Comparison of ENCODE assay signal across 15 cellular contexts in genomic region chr12:1779783-1780182, GRCh38. TPM values are rescaled to one million over a fixed set of nuclear protein-coding genes. Genes with fewer than 3 reads are reported as not detected.
DNase-seq lines count a peak whose midpoint lies in the region; ATAC-seq and TF ChIP-seq lines count a peak whose summit lies in the region.
"Had no signal": no experiment of that assay in that cellular context is flagged by ENCODE, and none has a peak within 500 bp of the region (broad histone marks: within the 10 kb centered on the region; RNA-seq: fewer than 3 reads in every experiment).

No MANE protein-coding gene starts in this region.

- no peaks in the 10 kb centered on the region for H3K9me3 ChIP-seq in fibroblast of lung (ENCODE audit: control insufficient read depth, insufficient read depth, low read depth, low read length)
- H3K9me3 ChIP-seq: upper lobe of left lung had no signal

- H2AFZ ChIP-seq in ACC112 (ENCODE audit: low read length, unreplicated experiment) (no peak overlapping the region), fibroblast of lung (ENCODE audit: low read length) (no peak overlapping the region)

- ATAC-seq in HG03571 (IDR thresholded peaks at IDR 0.05; ENCODE audit: unreplicated experiment) (no peak), left colon (no peak), GM19455 (IDR thresholded peaks at IDR 0.05; ENCODE audit: unreplicated experiment) (no peak)

- H3K79me2 ChIP-seq in ACC112 (ENCODE audit: control insufficient read depth, insufficient read depth, low read length, unreplicated experiment) (peaks cover 4% of the 10 kb centered on the region), fibroblast of lung (ENCODE audit: control insufficient read depth, insufficient read depth, low read length) (no peaks in the 10 kb centered on the region)

- no peaks in the 10 kb centered on the region; the same call in 1 of the 2 replicates for H3K36me3 ChIP-seq in ACC112 (ENCODE audit: insufficient read depth, low read length)
- no peaks in the 10 kb centered on the region for H3K36me3 ChIP-seq in fibroblast of lung (ENCODE audit: control insufficient read depth, insufficient read depth, low read length)

- DNase-seq in SK-MEL-5 (ENCODE audit: low read depth, low spot score) (peak; percentile 70), fibroblast of lung (ENCODE audit: low read depth in 2 of 2) (peak; percentile 80 to 86), midbrain (lab: John Stamatoyannopoulos, UW) (peak; percentile 71), left colon (no peak)
- no peak for DNase-seq in activated CD4-positive, alpha-beta T cell treated with anti-CD3 and anti-CD28 coated beads, Interleukin-2, amount 50 U/mL, for 1 hour
- DNase-seq: ACHN; activated naive CD4-positive, alpha-beta T cell treated with anti-CD3 and anti-CD28 coated beads, Interleukin-2, amount 50 U/mL, for 16 hours; NCI-H1092 treated with DMSO at 0.1 percent for 48 hours; NCI-H524 treated with DMSO at 0.1 percent for 48 hours; SHP77; upper lobe of left lung had no signal

- H3K4me2 ChIP-seq in fibroblast of lung (ENCODE audit: extremely low read depth, insufficient read depth, low read length) = no peak overlapping the region

- H3K4me3 ChIP-seq in ACC112 (ENCODE audit: low read depth, low read length) (peak overlapping the region; percentile 16; the same call in 1 of the 2 replicates), fibroblast of lung (replicated peaks in 1 of 4; ENCODE audit: control extremely low read depth in 1 of 4, insufficient read depth in 1 of 4, low read depth in 3 of 4, low read length in 4 of 4) (no peak overlapping the region)
- H3K4me3 ChIP-seq: coronary artery, upper lobe of left lung had no signal

- TF ChIP-seq CTCF in fibroblast of lung (conservative IDR thresholded peaks at IDR 0.05 in 1 of 2, IDR thresholded peaks at IDR 0.05 in 1 of 2; ENCODE audit: low read depth in 1 of 2, low read length in 2 of 2) = no peak

- peaks cover 53% of the 10 kb centered on the region for H3K4me1 ChIP-seq in ACC112 (ENCODE audit: control insufficient read depth, insufficient read depth, low read length, unreplicated experiment)
- H3K4me1 ChIP-seq in fibroblast of lung (ENCODE audit: control insufficient read depth, extremely low read depth, insufficient read depth, low read length) = peaks cover 23% of the 10 kb centered on the region

- H3K9ac ChIP-seq in fibroblast of lung (ENCODE audit: insufficient read depth, low read length) = no peak overlapping the region

- in situ Hi-C loops in SK-MEL-5 (cut with HindIII; ENCODE audit: low pct_unique_long_range_greater_than_20kb, low sequenced_read_pairs) = loop anchor here (25.0 kb wide), 1 partner anchor 117 kb away; no protein-coding TSS in a partner anchor

- intact Hi-C loops in left colon (cut with DNase I, micrococcal nuclease) = no loop called here

- H3K27ac ChIP-seq in ACC112 (ENCODE audit: low read depth, low read length) = peak overlapping the region; percentile 13
- no peak overlapping the region for H3K27ac ChIP-seq in fibroblast of lung (ENCODE audit: insufficient read depth, low read length)
- H3K27ac ChIP-seq: coronary artery, upper lobe of left lung had no signal

- no peaks in the 10 kb centered on the region for H3K27me3 ChIP-seq in ACC112 (ENCODE audit: insufficient read depth, low read length)
- no peaks in the 10 kb centered on the region for H3K27me3 ChIP-seq in fibroblast of lung (ENCODE audit: control insufficient read depth, insufficient read depth, low read length)
- H3K27me3 ChIP-seq: upper lobe of left lung had no signal

- no peaks in the 10 kb centered on the region for H4K20me1 ChIP-seq in fibroblast of lung (ENCODE audit: control insufficient read depth, extremely low read depth, insufficient read depth, low read length)

RNA-seq across cellular contexts. Expression of gene LRTM2, which starts 40.6 kb away (rescaled TPM):
- total RNA-seq in SK-MEL-5 (2014; rRNA removed; shearing (Covaris generic)) = not detected in 2 replicates
- not detected in 2 replicates for polyA plus RNA-seq in SK-MEL-5 (2015; cell fraction: cytosol; rRNA removed)
- polyA plus RNA-seq in SK-MEL-5 (2015; cell fraction: nucleus; rRNA removed) = not detected in 2 replicates
- not detected in 2 replicates for total RNA-seq in fibroblast of lung
- not detected in 2 replicates for polyA plus RNA-seq in fibroblast of lung
- polyA plus RNA-seq in fibroblast of lung (2012) = not detected in 2 replicates
- not detected in 2 replicates for polyA minus RNA-seq in fibroblast of lung (ENCODE audit: low replicate concordance)
- not detected for total RNA-seq in left colon
- total RNA-seq: upper lobe of left lung had no signal

Comparison
In these comparisons a context has a peak if more than half of its experiments do, and no peak if none do; other contexts are left out.
1. DNase-seq: peak in SK-MEL-5 (single experiment), fibroblast of lung (2 of 2) and midbrain (single experiment); none in left colon (0 of 2) and activated CD4-positive, alpha-beta T cell treated with anti-CD3 and anti-CD28 coated beads, Interleukin-2, amount 50 U/mL, for 1 hour (single experiment).